In genomic region chr15:93771429-93772020, GRCh38 we compare ENCODE assay signal across 26 cellular contexts.
"Had no signal": no experiment of that assay in that cellular context is flagged by ENCODE, and none has a peak within 500 bp of the region (broad histone marks: within the 10 kb centered on the region; RNA-seq: fewer than 3 reads in every experiment).

No MANE protein-coding gene starts in this region.

- H3K36me3 ChIP-seq: heart left ventricle, pancreas had no signal

- H3K27ac Mint-ChIP-seq: activated CD4-positive, alpha-beta memory T cell treated with anti-CD3 and anti-CD28 coated beads, Interleukin-2, amount 10 ng/mL, durations not matched to agents 7 days and 5 days; activated CD4-positive, alpha-beta T cell treated with anti-CD3 and anti-CD28 coated beads, Interleukin-2, amount 10 ng/mL, durations not matched to agents 24 days and 14 days; activated naive CD4-positive, alpha-beta T cell treated with anti-CD3 and anti-CD28 coated beads, Interleukin-2, amount 50 U/mL, for 24 hours; brain; memory B cell; natural killer cell treated with Interleukin-12 subunit alpha and Interleukin-12 subunit beta and Interleukin-15 and Interleukin-18, amount 100 ng/mL, for 72 hours; stimulated activated memory B cell treated with anti-CD40 and anti-IgM and Interleukin-4, amounts not matched to agents 10 μg/mL and 1 μg/mL and 100 μg/mL, for 72 hours; T-cell; T-helper 2 cell treated with Interferon-gamma antibody and Interleukin-4, amounts not matched to agents 5 μg/mL and 100 μg/mL, for 36 hours; type B pancreatic cell had no signal

- FAIRE-seq: islet of Langerhans, pancreas had no signal

- H3K4me1 Mint-ChIP-seq: activated CD4-positive, alpha-beta memory T cell treated with anti-CD3 and anti-CD28 coated beads, Interleukin-2, amount 10 ng/mL, durations not matched to agents 7 days and 5 days; activated CD4-positive, alpha-beta T cell treated with anti-CD3 and anti-CD28 coated beads, Interleukin-2, amount 10 ng/mL, durations not matched to agents 24 days and 14 days; activated naive CD4-positive, alpha-beta T cell treated with anti-CD3 and anti-CD28 coated beads, Interleukin-2, amount 50 U/mL, for 24 hours; memory B cell; stimulated activated memory B cell treated with anti-CD40 and anti-IgM and Interleukin-4, amounts not matched to agents 10 μg/mL and 1 μg/mL and 100 μg/mL, for 72 hours; T-cell had no signal

- H3K4me3 ChIP-seq: heart left ventricle, pancreas, psoas muscle, testis had no signal

- H3K27ac ChIP-seq: heart left ventricle, pancreas, psoas muscle, testis, VCaP had no signal

- H3K4me3 Mint-ChIP-seq: activated CD4-positive, alpha-beta memory T cell treated with anti-CD3 and anti-CD28 coated beads, Interleukin-2, amount 10 ng/mL, durations not matched to agents 7 days and 5 days; activated CD4-positive, alpha-beta T cell treated with anti-CD3 and anti-CD28 coated beads, Interleukin-2, amount 10 ng/mL, durations not matched to agents 24 days and 14 days; activated naive CD4-positive, alpha-beta T cell treated with anti-CD3 and anti-CD28 coated beads, Interleukin-2, amount 50 U/mL, for 24 hours; brain; memory B cell; natural killer cell treated with Interleukin-12 subunit alpha and Interleukin-12 subunit beta and Interleukin-15 and Interleukin-18, amount 100 ng/mL, for 72 hours; stimulated activated memory B cell treated with anti-CD40 and anti-IgM and Interleukin-4, amounts not matched to agents 10 μg/mL and 1 μg/mL and 100 μg/mL, for 72 hours; T-cell; T-helper 2 cell treated with Interferon-gamma antibody and Interleukin-4, amounts not matched to agents 5 μg/mL and 100 μg/mL, for 36 hours; type B pancreatic cell had no signal

- H3K9me3 ChIP-seq: pancreas, psoas muscle, testis had no signal

- H3K4me1 ChIP-seq: heart left ventricle, pancreas, psoas muscle, testis had no signal

- H3K36me3 Mint-ChIP-seq: memory B cell; natural killer cell treated with Interleukin-12 subunit alpha and Interleukin-12 subunit beta and Interleukin-15 and Interleukin-18, amount 100 ng/mL, for 72 hours; stimulated activated memory B cell treated with anti-CD40 and anti-IgM and Interleukin-4, amounts not matched to agents 10 μg/mL and 1 μg/mL and 100 μg/mL, for 72 hours; T-cell had no signal

- H3K9me3 Mint-ChIP-seq: activated CD4-positive, alpha-beta memory T cell treated with anti-CD3 and anti-CD28 coated beads, Interleukin-2, amount 10 ng/mL, durations not matched to agents 7 days and 5 days; activated CD4-positive, alpha-beta T cell treated with anti-CD3 and anti-CD28 coated beads, Interleukin-2, amount 10 ng/mL, durations not matched to agents 24 days and 14 days; T-helper 2 cell treated with Interferon-gamma antibody and Interleukin-4, amounts not matched to agents 5 μg/mL and 100 μg/mL, for 36 hours had no signal

- ATAC-seq: activated CD4-positive, CD25-positive, alpha-beta regulatory T cell treated with anti-CD3 and anti-CD28 coated beads, Interleukin-2, amount 50 U/mL, for 24 hours; heart left ventricle; left cardiac atrium; natural killer cell treated with Interleukin-12 subunit alpha and Interleukin-12 subunit beta and Interleukin-15 and Interleukin-18, amount 100 ng/mL, for 72 hours; pancreas; psoas muscle; right cardiac atrium; stimulated activated memory B cell treated with anti-CD40 and anti-IgM and Interleukin-4, amounts not matched to agents 10 μg/mL and 1 μg/mL and 100 μg/mL, for 72 hours; T-cell had no signal

- H3K27me3 ChIP-seq: pancreas, testis had no signal

- H3K27me3 Mint-ChIP-seq: activated CD4-positive, alpha-beta memory T cell treated with anti-CD3 and anti-CD28 coated beads, Interleukin-2, amount 10 ng/mL, durations not matched to agents 7 days and 5 days; activated CD4-positive, alpha-beta T cell treated with anti-CD3 and anti-CD28 coated beads, Interleukin-2, amount 10 ng/mL, durations not matched to agents 24 days and 14 days; stimulated activated memory B cell treated with anti-CD40 and anti-IgM and Interleukin-4, amounts not matched to agents 10 μg/mL and 1 μg/mL and 100 μg/mL, for 72 hours had no signal

- DNase-seq: activated CD4-positive, alpha-beta memory T cell treated with anti-CD3 and anti-CD28 coated beads, Interleukin-2, amount 10 ng/mL, durations not matched to agents 7 days and 5 days; activated CD4-positive, alpha-beta T cell treated with anti-CD3 and anti-CD28 coated beads, Interleukin-2, amount 10 ng/mL, durations not matched to agents 24 days and 14 days; activated gamma-delta T cell; activated T-cell treated with anti-CD3 and anti-CD28 coated beads for 4 hours; anterior cingulate cortex; central memory CD4-positive, alpha-beta T cell; dermis blood vessel endothelial cell; effector CD8-positive, alpha-beta T cell; heart left ventricle; left cardiac atrium; pancreas; psoas muscle; right cardiac atrium; stimulated activated CD4-positive, alpha-beta T cell treated with anti-CD3 and anti-CD28 coated beads, Interleukin-1b, Interleukin-23, amount 100 ng/mL, for 48 hours; T-cell; testis had no signal
